15 cellular contexts compared by ENCODE assay signal in genomic region chr15:98174286-98174685, GRCh38.
DNase-seq lines count a peak whose midpoint lies in the region; ATAC-seq and TF ChIP-seq lines count a peak whose summit lies in the region.
"Had no signal": no experiment of that assay in that cellular context is flagged by ENCODE, and none has a peak within 500 bp of the region (broad histone marks: within the 10 kb centered on the region; RNA-seq: fewer than 3 reads in every experiment).

No MANE protein-coding gene starts in this region.

- H3K4me3 ChIP-seq in NB4 (ENCODE audit: low read depth, low read length) (no peak overlapping the region), smooth muscle cell (no peak overlapping the region)
- H3K4me3 ChIP-seq: HAP-1 had no signal

- peaks cover 21% of the 10 kb centered on the region for H3K27me3 Mint-ChIP-seq in activated CD4-positive, alpha-beta T cell treated with anti-CD3 and anti-CD28 coated beads, Interleukin-2, amount 10 ng/mL, durations not matched to agents 7 days and 5 days
- H3K27me3 Mint-ChIP-seq in T-cell, result peaks cover 4 to 12% of the 10 kb centered on the region in 2 donors

- no peaks in the 10 kb centered on the region for H3K79me2 ChIP-seq in smooth muscle cell (ENCODE audit: low read depth)

- no peaks in the 10 kb centered on the region for H3K9me3 Mint-ChIP-seq in activated CD4-positive, alpha-beta T cell treated with anti-CD3 and anti-CD28 coated beads, Interleukin-2, amount 10 ng/mL, durations not matched to agents 7 days and 5 days
- no peaks in the 10 kb centered on the region for H3K9me3 Mint-ChIP-seq in T-cell
- H3K9me3 Mint-ChIP-seq: activated T-helper 2 cell treated with anti-CD3 and anti-CD28 coated beads, Interferon-gamma antibody, Interleukin-2, Interleukin-4, amounts not matched to agents 10 μg/mL and 5 μg/mL and 100 μg/mL, durations not matched to agents 14 hours and 24 hours and 36 hours had no signal

- H3K4me2 ChIP-seq in smooth muscle cell, result no peak overlapping the region

- 46% methylated on average over 3 of the region's 3 CpGs for WGBS in smooth muscle cell (ENCODE audit: low lambda C conversion rate)

- CTCF ChIA-PET in activated CD4-positive, alpha-beta T cell treated with anti-CD3 and anti-CD28 coated beads, Interleukin-2, amount 10 ng/mL, durations not matched to agents 7 days and 5 days (lab: Charles Lee), result no interaction called here
- CTCF ChIA-PET in T-cell (lab: Charles Lee), result no interaction called here

- H3K36me3 Mint-ChIP-seq in activated CD4-positive, alpha-beta T cell treated with anti-CD3 and anti-CD28 coated beads, Interleukin-2, amount 10 ng/mL, durations not matched to agents 7 days and 5 days (ENCODE audit: low read depth), result no peaks in the 10 kb centered on the region
- H3K36me3 Mint-ChIP-seq in T-cell, result no peaks in the 10 kb centered on the region

- no peaks in the 10 kb centered on the region for H3K4me1 ChIP-seq in smooth muscle cell (ENCODE audit: low read depth)
- H3K4me1 ChIP-seq: HAP-1 had no signal

- no peaks in the 10 kb centered on the region for H3K9me3 ChIP-seq in smooth muscle cell (replicated peaks; ENCODE audit: low read depth)
- H3K9me3 ChIP-seq: HAP-1 had no signal

- no peak for TF ChIP-seq POLR2A in NB4 (IDR thresholded peaks at IDR 0.05; ENCODE audit: extremely low read depth, insufficient read length)

- no peak overlapping the region for H2AFZ ChIP-seq in smooth muscle cell (ENCODE audit: low read depth)

- TF ChIP-seq CTCF in NB4 (IDR thresholded peaks at IDR 0.05; ENCODE audit: low read depth, low read length) (no peak), smooth muscle cell (IDR thresholded peaks at IDR 0.05; ENCODE audit: borderline replicate concordance, insufficient read depth, poor library complexity, severe bottlenecking) (peak; percentile 14)

- DNase-seq in activated CD4-positive, alpha-beta T cell treated with anti-CD3 and anti-CD28 coated beads, Interleukin-2, amount 10 ng/mL, durations not matched to agents 7 days and 5 days, result peak; percentile 6
- DNase-seq in activated CD4-positive, alpha-beta T cell treated with anti-CD3 and anti-CD28 coated beads, Interleukin-2, amount 50 U/mL, for 48 hours, result no peak
- DNase-seq in NB4 (ENCODE audit: low read depth), result peak; percentile 33
- DNase-seq in astrocyte of the hippocampus (ENCODE audit: low read depth, low spot score), result peak; percentile 5
- no peak for DNase-seq in smooth muscle cell (lab: John Stamatoyannopoulos, UW; ENCODE audit: unreplicated experiment)
- DNase-seq in DMS53 (lab: John Stamatoyannopoulos, UW), result no peak
- DNase-seq in C1 segment of cervical spinal cord (lab: John Stamatoyannopoulos, UW), result no peak
- no peak for DNase-seq in T-cell
- DNase-seq: activated CD4-positive, alpha-beta T cell treated with anti-CD3 and anti-CD28 coated beads, Interleukin-2, amount 50 U/mL, for 4 hours; AML-193; foreskin melanocyte; GF-D8; NCI-H1436 had no signal

- H4K20me1 ChIP-seq in smooth muscle cell (ENCODE audit: low read depth), result no peaks in the 10 kb centered on the region

- peaks cover 34% of the 10 kb centered on the region for H3K27me3 ChIP-seq in smooth muscle cell (ENCODE audit: low read depth)

- H3K27ac Mint-ChIP-seq in activated CD4-positive, alpha-beta T cell treated with anti-CD3 and anti-CD28 coated beads, Interleukin-2, amount 10 ng/mL, durations not matched to agents 7 days and 5 days, result no peak overlapping the region
- H3K27ac Mint-ChIP-seq in T-cell, result no peak overlapping the region
- H3K27ac Mint-ChIP-seq: activated T-helper 2 cell treated with anti-CD3 and anti-CD28 coated beads, Interferon-gamma antibody, Interleukin-2, Interleukin-4, amounts not matched to agents 10 μg/mL and 5 μg/mL and 100 μg/mL, durations not matched to agents 14 hours and 24 hours and 36 hours had no signal

- H3K4me3 Mint-ChIP-seq in activated CD4-positive, alpha-beta T cell treated with anti-CD3 and anti-CD28 coated beads, Interleukin-2, amount 10 ng/mL, durations not matched to agents 7 days and 5 days, result no peak overlapping the region
- no peak overlapping the region for H3K4me3 Mint-ChIP-seq in T-cell

- no peak overlapping the region for H3K27ac ChIP-seq in smooth muscle cell (ENCODE audit: low read depth)

- no peak for ATAC-seq in T-cell (replicated peaks in 1 of 4)

- POLR2A ChIA-PET in activated CD4-positive, alpha-beta T cell treated with anti-CD3 and anti-CD28 coated beads, Interleukin-2, amount 10 ng/mL, durations not matched to agents 7 days and 5 days (lab: Charles Lee), result no interaction called here
- POLR2A ChIA-PET in T-cell (lab: Charles Lee), result no interaction called here

- no peaks in the 10 kb centered on the region for H3K36me3 ChIP-seq in smooth muscle cell (ENCODE audit: low read depth)
- H3K36me3 ChIP-seq: HAP-1 had no signal

- no peak overlapping the region for H3K9ac ChIP-seq in smooth muscle cell (ENCODE audit: low read depth)

- no peaks in the 10 kb centered on the region for H3F3A ChIP-seq in smooth muscle cell (ENCODE audit: low read depth)

- peaks cover 3% of the 10 kb centered on the region for H3K4me1 Mint-ChIP-seq in activated CD4-positive, alpha-beta T cell treated with anti-CD3 and anti-CD28 coated beads, Interleukin-2, amount 10 ng/mL, durations not matched to agents 7 days and 5 days
- H3K4me1 Mint-ChIP-seq in T-cell, result peaks cover 3 to 14% (median 10%) of the 10 kb centered on the region in 3 donors

Comparison
In these comparisons a context has a peak if more than half of its experiments do, and no peak if none do; other contexts are left out.
1. DNase-seq: peak in activated CD4-positive, alpha-beta T cell treated with anti-CD3 and anti-CD28 coated beads, Interleukin-2, amount 10 ng/mL, durations not matched to agents 7 days and 5 days (single experiment), NB4 (single experiment) and astrocyte of the hippocampus (single experiment); none in activated CD4-positive, alpha-beta T cell treated with anti-CD3 and anti-CD28 coated beads, Interleukin-2, amount 50 U/mL, for 48 hours (0 of 2), smooth muscle cell (single experiment), DMS53 (single experiment), C1 segment of cervical spinal cord (0 of 14) and T-cell (0 of 34).